Comparison of ENCODE assay signal across 1 cellular context in genomic region chr2:220226076-220226475, GRCh38.
TF ChIP-seq lines count a peak whose summit lies in the region.

No MANE protein-coding gene starts in this region.

TF ChIP-seq in IMR-90, 13 proteins besides CTCF, POLR2A, EP300 and RAD21 (continued from another document):
- TF ChIP-seq CEBPB (IDR thresholded peaks at IDR 0.05; ENCODE audit: low read depth, low read length), result no peak
